14 cellular contexts compared by ENCODE assay signal in the genomic region with DNA sequence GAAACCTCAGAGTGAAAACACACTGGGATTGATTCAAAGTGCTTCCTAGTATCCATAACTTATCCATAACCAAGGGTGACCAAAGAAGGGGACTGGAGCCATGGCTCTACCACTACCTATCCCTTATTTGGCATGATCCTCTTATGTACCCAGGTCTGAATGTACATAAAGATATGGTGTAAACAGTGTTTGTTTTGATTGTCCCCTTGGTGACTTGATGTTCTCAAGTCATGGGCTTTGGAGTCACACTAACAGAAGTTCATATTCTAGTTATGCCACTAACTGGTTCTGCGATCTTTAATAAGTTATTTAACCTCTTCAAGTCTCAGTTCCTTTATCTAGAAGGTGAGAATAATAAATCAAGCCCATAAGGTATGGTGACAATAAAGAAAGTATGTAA.
DNase-seq lines count a peak whose midpoint lies in the region; ATAC-seq lines count a peak whose summit lies in the region.
"Had no signal": no experiment of that assay in that cellular context is flagged by ENCODE, and none has a peak within 500 bp of the region (broad histone marks: within the 10 kb centered on the region; RNA-seq: fewer than 3 reads in every experiment).

No MANE protein-coding gene starts in this region.

- H3K27ac Mint-ChIP-seq in stimulated activated naive CD8-positive, alpha-beta T cell treated with anti-CD3 and anti-CD28 coated beads, Interleukin-15, amount 100 ng/mL, for 72 hours, result no peak overlapping the region
- peak overlapping the region; percentile 45 for H3K27ac Mint-ChIP-seq in T-helper 17 cell
- H3K27ac Mint-ChIP-seq: GM23338 had no signal

- DNase-seq in stimulated activated naive CD8-positive, alpha-beta T cell treated with anti-CD3 and anti-CD28 coated beads, Interleukin-15, amount 100 ng/mL, for 72 hours, result no peak
- no peak for DNase-seq in stimulated activated naive CD8-positive, alpha-beta T cell treated with anti-CD3 and anti-CD28 coated beads, Interleukin-15, Interleukin-2, amounts not matched to agents 100 U/mL and 50 U/mL, for 24 hours
- DNase-seq in T-helper 17 cell (no peak), NCI-H2227 treated with DMSO at 0.1 percent for 48 hours (lab: John Stamatoyannopoulos, UW) (no peak), SW 1271 (lab: John Stamatoyannopoulos, UW) (no peak)
- DNase-seq: BE2C; Caco-2; CD8-positive, alpha-beta memory T cell; H7; KBM-7 had no signal

- peak; percentile 45 for ATAC-seq in stimulated activated naive CD8-positive, alpha-beta T cell treated with anti-CD3 and anti-CD28 coated beads, Interleukin-15, amount 100 ng/mL, for 72 hours
- ATAC-seq in stimulated activated naive CD8-positive, alpha-beta T cell treated with anti-CD3 and anti-CD28 coated beads, Interleukin-15, Interleukin-2, amounts not matched to agents 100 U/mL and 50 U/mL, for 24 hours, result no peak
- ATAC-seq in HG03175 (IDR thresholded peaks at IDR 0.05; ENCODE audit: unreplicated experiment) (peak; percentile 65), T-helper 17 cell (peak; percentile 59), HG02870 (IDR thresholded peaks at IDR 0.05; ENCODE audit: unreplicated experiment) (no peak)
- ATAC-seq: A549, GM23338 had no signal

- no peaks in the 10 kb centered on the region for H3K27me3 Mint-ChIP-seq in stimulated activated naive CD8-positive, alpha-beta T cell treated with anti-CD3 and anti-CD28 coated beads, Interleukin-15, amount 100 ng/mL, for 72 hours
- no peaks in the 10 kb centered on the region for H3K27me3 Mint-ChIP-seq in T-helper 17 cell
- H3K27me3 Mint-ChIP-seq: CD8-positive, alpha-beta memory T cell had no signal

- H3K9me3 ChIP-seq in T-helper 17 cell (ENCODE audit: control insufficient read depth, low read length, poor library complexity, severe bottlenecking), result no peaks in the 10 kb centered on the region
- H3K9me3 ChIP-seq: A549, BE2C, Caco-2 had no signal

- H3K9me3 Mint-ChIP-seq in stimulated activated naive CD8-positive, alpha-beta T cell treated with anti-CD3 and anti-CD28 coated beads, Interleukin-15, amount 100 ng/mL, for 72 hours, result peaks cover 0 to 5% of the 10 kb centered on the region in 2 donors
- H3K9me3 Mint-ChIP-seq: GM23338 had no signal

- peaks cover 26% of the 10 kb centered on the region for H3K4me1 Mint-ChIP-seq in stimulated activated naive CD8-positive, alpha-beta T cell treated with anti-CD3 and anti-CD28 coated beads, Interleukin-15, amount 100 ng/mL, for 72 hours
- peaks cover 14% of the 10 kb centered on the region for H3K4me1 Mint-ChIP-seq in T-helper 17 cell
- H3K4me1 Mint-ChIP-seq: GM23338 had no signal

- no peaks in the 10 kb centered on the region for H3K36me3 Mint-ChIP-seq in T-helper 17 cell (ENCODE audit: low read depth)

- no peak overlapping the region for H3K4me3 Mint-ChIP-seq in stimulated activated naive CD8-positive, alpha-beta T cell treated with anti-CD3 and anti-CD28 coated beads, Interleukin-15, amount 100 ng/mL, for 72 hours
- no peak overlapping the region for H3K4me3 Mint-ChIP-seq in T-helper 17 cell
- H3K4me3 Mint-ChIP-seq: CD8-positive, alpha-beta memory T cell; GM23338 had no signal

Comparison
In these comparisons a context has a peak if more than half of its experiments do, and no peak if none do; other contexts are left out.
1. ATAC-seq: peak in stimulated activated naive CD8-positive, alpha-beta T cell treated with anti-CD3 and anti-CD28 coated beads, Interleukin-15, amount 100 ng/mL, for 72 hours (single experiment), HG03175 (single experiment) and T-helper 17 cell (single experiment); none in stimulated activated naive CD8-positive, alpha-beta T cell treated with anti-CD3 and anti-CD28 coated beads, Interleukin-15, Interleukin-2, amounts not matched to agents 100 U/mL and 50 U/mL, for 24 hours (single experiment) and HG02870 (single experiment).